ENCODE assay signal across 8 cellular contexts in genomic region chr10:72248477-72249151, GRCh38. TPM values are rescaled to one million over a fixed set of nuclear protein-coding genes. Genes with fewer than 3 reads are reported as not detected.
DNase-seq lines count a peak whose midpoint lies in the region; ATAC-seq and TF ChIP-seq lines count a peak whose summit lies in the region.

No MANE protein-coding gene starts in this region.

- H3K4me1 ChIP-seq in NT2/D1 (ENCODE audit: insufficient read depth, insufficient read length) = peaks cover 3% of the 10 kb centered on the region
- peaks cover 26% of the 10 kb centered on the region for H3K4me1 ChIP-seq in foreskin keratinocyte
- H3K4me1 ChIP-seq in ovary (ENCODE audit: insufficient read depth) = peaks cover 45% of the 10 kb centered on the region
- H3K4me1 ChIP-seq in upper lobe of left lung = peaks cover 80 to 96% (median 91%) of the 10 kb centered on the region in 4 donors

- H3K27me3 ChIP-seq in NT2/D1 (ENCODE audit: insufficient read depth, insufficient read length) (no peaks in the 10 kb centered on the region), foreskin keratinocyte (no peaks in the 10 kb centered on the region), ovary (no peaks in the 10 kb centered on the region), upper lobe of left lung (no peaks in the 10 kb centered on the region)

- H3K36me3 ChIP-seq in NT2/D1 (ENCODE audit: insufficient read depth, insufficient read length, low read length) (no peaks in the 10 kb centered on the region), ovary (no peaks in the 10 kb centered on the region), upper lobe of left lung (no peaks in the 10 kb centered on the region)

- TF ChIP-seq CTCF in foreskin keratinocyte (conservative IDR thresholded peaks at IDR 0.05) = no peak
- TF ChIP-seq CTCF in ovary (IDR thresholded peaks at IDR 0.05) = peak in 1 of 3 donors; percentile 5
- peak in 3 of 6 experiments; percentile 4 to 25 (median 4) for TF ChIP-seq CTCF in upper lobe of left lung (IDR thresholded peaks at IDR 0.05)

- ATAC-seq in GM18867 (IDR thresholded peaks at IDR 0.05; ENCODE audit: unreplicated experiment) (peak; percentile 86), HG02852 (IDR thresholded peaks at IDR 0.05; ENCODE audit: unreplicated experiment) (peak; percentile 89), foreskin keratinocyte (peak; percentile 75), upper lobe of left lung (ENCODE audit: low FRiP score in 2 of 2) (peak; percentile 89 to 94)

- intact Hi-C loops in ovary (cut with DNase I) = loop anchor here in 2 of 4 donors (10.0 kb wide), 1 partner anchor 86 kb away; no protein-coding TSS in a partner anchor

- peak; percentile 67 for TF ChIP-seq EP300 in ovary (IDR thresholded peaks at IDR 0.05)
- TF ChIP-seq EP300 in upper lobe of left lung (IDR thresholded peaks at IDR 0.05) = peak; percentile 70 to 99 (median 86)

- WGBS in ovary, 3 donors = 3 to 6% (median 6%) methylated on average over 10 of the region's 10 CpGs
- 12 to 14% methylated on average over 10 of the region's 10 CpGs for WGBS in upper lobe of left lung, 2 donors

- H3K4me3 ChIP-seq in NT2/D1 (ENCODE audit: insufficient read length, low read depth) (peak overlapping the region; percentile 31), ovary (peak overlapping the region; percentile 26), upper lobe of left lung (peak overlapping the region in 2 of 4 donors; percentile 17 to 27)

- peak overlapping the region; percentile 39 for H3K9ac ChIP-seq in NT2/D1 (ENCODE audit: insufficient read length, low read depth)

- no peak for DNase-seq in NT2/D1 (ENCODE audit: low read depth, low spot score)
- DNase-seq in activated T-helper 9 cell treated with anti-CD3 and anti-CD28 coated beads, Interleukin-2, amount 50 U/mL, for 16 hours (ENCODE audit: low read depth) = peak; percentile 45
- peak; percentile 61 to 82 for DNase-seq in foreskin keratinocyte
- DNase-seq in ovary = peak; percentile 76 to 88 (median 85)
- peak; percentile 74 to 94 for DNase-seq in upper lobe of left lung
- DNase-seq in kidney glomerular epithelial cell (lab: John Stamatoyannopoulos, UW) = no peak

- TF ChIP-seq POLR2A in ovary (IDR thresholded peaks at IDR 0.05) (peak; percentile 54), upper lobe of left lung (IDR thresholded peaks at IDR 0.05) (peak in 2 of 4 donors; percentile 48 to 64)

- H3K27ac ChIP-seq in foreskin keratinocyte (peak overlapping the region; percentile 82), ovary (peak overlapping the region; percentile 86 to 88), upper lobe of left lung (peak overlapping the region; percentile 88 to 94 (median 90))

- no peaks in the 10 kb centered on the region for H3K9me3 ChIP-seq in NT2/D1 (ENCODE audit: insufficient read depth, low read length)
- H3K9me3 ChIP-seq in ovary = no peaks in the 10 kb centered on the region
- no peaks in the 10 kb centered on the region for H3K9me3 ChIP-seq in upper lobe of left lung

RNA-seq across cellular contexts. Expression of gene DDIT4, which starts 25.1 kb away (rescaled TPM):
- total RNA-seq in foreskin keratinocyte (276 and 302 TPM in 2 replicates), ovary (1,000 to 10,000 TPM in 2 of 7 donors, 100 to 1,000 TPM in 5; 229 to 1,952 (median 524) TPM), upper lobe of left lung (100 to 1,000 TPM in 5 of 6 donors, 10 to 100 TPM in 1; 81.0 to 218 (median 151) TPM)
- polyA plus RNA-seq in foreskin keratinocyte (260 and 285 TPM in 2 replicates), ovary (100 to 1,000 TPM in 1 of 2 donors, 10 to 100 TPM in 1; 46.6 to 529 TPM)

RNA-seq across cellular contexts. Expression of gene ASCC1, which starts 32.5 kb away (rescaled TPM):
- total RNA-seq in foreskin keratinocyte = 27.7 and 28.8 TPM in 2 replicates
- polyA plus RNA-seq in foreskin keratinocyte = 15.8 and 18.8 TPM in 2 replicates
- total RNA-seq in ovary = 10 to 100 TPM; 21.6 to 53.5 (median 31.1) TPM
- 10 to 100 TPM; 22.5 to 53.9 TPM for polyA plus RNA-seq in ovary
- total RNA-seq in upper lobe of left lung = 10 to 100 TPM; 20.4 to 40.7 (median 24.4) TPM

RNA-seq across cellular contexts. Expression of gene ANAPC16, which starts 32.8 kb away (rescaled TPM):
- total RNA-seq in foreskin keratinocyte (64.6 and 65.6 TPM in 2 replicates), ovary (100 to 1,000 TPM in 5 of 7 donors, 10 to 100 TPM in 2; 71.6 to 136 (median 112) TPM), upper lobe of left lung (100 to 1,000 TPM in 1 of 6 donors, 10 to 100 TPM in 5; 34.6 to 110 (median 92.6) TPM)
- polyA plus RNA-seq in foreskin keratinocyte (80.3 and 85.6 TPM in 2 replicates), ovary (100 to 1,000 TPM; 154 to 160 TPM)

Comparison
In these comparisons a context has a peak if more than half of its experiments do, and no peak if none do; other contexts are left out.
1. DNase-seq: peak in activated T-helper 9 cell treated with anti-CD3 and anti-CD28 coated beads, Interleukin-2, amount 50 U/mL, for 16 hours (single experiment), foreskin keratinocyte (2 of 2), ovary (5 of 5) and upper lobe of left lung (2 of 2); none in NT2/D1 (single experiment) and kidney glomerular epithelial cell (single experiment).
2. Peak in every context shown above with its lines, with median percentiles within 50 percentile points of each other: ATAC-seq and H3K27ac ChIP-seq.